Comparison of ENCODE assay signal across 2 cellular contexts in the genomic region with DNA sequence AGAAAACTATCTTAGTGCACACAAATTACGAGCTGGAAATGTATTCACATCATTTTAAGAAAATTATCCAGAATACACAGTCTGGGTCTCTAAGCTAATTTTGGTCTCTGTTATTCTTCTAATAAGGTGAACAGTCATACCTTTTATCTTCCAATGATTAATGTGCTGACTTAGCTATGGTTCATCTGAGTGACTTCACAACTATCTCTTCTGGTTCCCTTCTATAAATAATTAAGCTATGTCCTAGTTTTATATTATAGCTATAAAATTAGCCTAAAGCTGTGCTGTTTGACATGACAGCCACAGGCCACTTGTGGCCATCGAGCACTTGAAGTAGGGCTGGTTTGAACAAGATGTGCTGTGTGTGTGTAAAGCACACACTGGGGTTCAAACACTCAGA.
TF ChIP-seq lines count a peak whose summit lies in the region.

No MANE protein-coding gene starts in this region.

TF ChIP-seq in liver, 16 proteins besides CTCF, POLR2A, EP300 and RAD21:
- no peak for TF ChIP-seq HNF4A (conservative IDR thresholded peaks at IDR 0.05)
- peak; percentile 1 for TF ChIP-seq NR2F2 (IDR thresholded peaks at IDR 0.05)
- TF ChIP-seq JUND (IDR thresholded peaks at IDR 0.05) = no peak
- TF ChIP-seq HNF4G (IDR thresholded peaks at IDR 0.05) = no peak

TF ChIP-seq in HepG2, 621 proteins besides CTCF, POLR2A, EP300 and RAD21:
- TF ChIP-seq TARDBP (CRISPR knock-in tag; IDR thresholded peaks at IDR 0.05) (no peak), RBAK (CRISPR knock-in tag; IDR thresholded peaks at IDR 0.05) (no peak), PHF21A (CRISPR knock-in tag; IDR thresholded peaks at IDR 0.05) (no peak), ZNF878 (CRISPR knock-in tag; IDR thresholded peaks at IDR 0.05) (no peak), ZNF382 (CRISPR knock-in tag; IDR thresholded peaks at IDR 0.05; ENCODE audit: borderline replicate concordance) (no peak), ZNF230 (CRISPR knock-in tag; IDR thresholded peaks at IDR 0.05) (no peak)
- TF ChIP-seq, protein P1, sequence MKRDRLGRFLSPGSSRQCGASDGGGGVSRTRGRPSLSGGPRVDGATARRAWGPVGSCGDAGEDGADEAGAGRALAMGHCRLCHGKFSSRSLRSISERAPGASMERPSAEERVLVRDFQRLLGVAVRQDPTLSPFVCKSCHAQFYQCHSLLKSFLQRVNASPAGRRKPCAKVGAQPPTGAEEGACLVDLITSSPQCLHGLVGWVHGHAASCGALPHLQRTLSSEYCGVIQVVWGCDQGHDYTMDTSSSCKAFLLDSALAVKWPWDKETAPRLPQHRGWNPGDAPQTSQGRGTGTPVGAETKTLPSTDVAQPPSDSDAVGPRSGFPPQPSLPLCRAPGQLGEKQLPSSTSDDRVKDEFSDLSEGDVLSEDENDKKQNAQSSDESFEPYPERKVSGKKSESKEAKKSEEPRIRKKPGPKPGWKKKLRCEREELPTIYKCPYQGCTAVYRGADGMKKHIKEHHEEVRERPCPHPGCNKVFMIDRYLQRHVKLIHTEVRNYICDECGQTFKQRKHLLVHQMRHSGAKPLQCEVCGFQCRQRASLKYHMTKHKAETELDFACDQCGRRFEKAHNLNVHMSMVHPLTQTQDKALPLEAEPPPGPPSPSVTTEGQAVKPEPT (CRISPR knock-in tag; IDR thresholded peaks at IDR 0.05; ENCODE audit: low read depth) = no peak
